Comparison of ENCODE assay signal across 25 cellular contexts in the genomic region with DNA sequence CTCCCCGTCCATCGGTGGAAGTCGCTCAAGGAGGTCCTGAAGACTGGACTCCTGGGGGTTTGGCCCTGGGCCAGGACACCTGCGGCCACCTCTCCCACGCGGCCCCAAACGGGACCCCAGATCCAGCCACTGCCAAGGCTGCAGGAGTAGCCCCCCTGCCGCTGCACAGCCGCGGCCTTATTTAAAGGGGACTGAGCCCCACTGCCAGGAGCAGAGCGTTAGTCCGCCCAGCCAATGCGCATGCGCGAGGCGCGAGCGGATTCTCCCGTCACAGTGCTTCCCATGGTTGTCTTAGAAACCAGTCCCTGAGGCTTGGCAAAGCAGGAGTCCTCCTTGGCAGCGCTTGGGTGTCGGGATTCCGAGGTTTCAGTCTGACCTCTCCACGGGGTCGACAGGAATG.
A peak's percentile ranks its signal among the peaks of the same experiment; 100 is the strongest.
DNase-seq lines count a peak whose midpoint lies in the region; ATAC-seq, FAIRE-seq and TF ChIP-seq lines count a peak whose summit lies in the region.
"Had no signal": no experiment of that assay in that cellular context is flagged by ENCODE, and none has a peak within 500 bp of the region (broad histone marks: within the 10 kb centered on the region; RNA-seq: fewer than 3 reads in every experiment).

No MANE protein-coding gene starts in this region.

- H3K36me3 ChIP-seq in bronchial epithelial cell (ENCODE audit: control insufficient read depth, insufficient read depth, low read length): no peaks in the 10 kb centered on the region
- no peaks in the 10 kb centered on the region for H3K36me3 ChIP-seq in osteoblast (ENCODE audit: insufficient read depth, low read length)
- H3K36me3 ChIP-seq: BLaER1, SJSA1 had no signal

- H3K9me3 ChIP-seq in osteoblast (ENCODE audit: low read depth, low read length): no peaks in the 10 kb centered on the region
- H3K9me3 ChIP-seq: SJSA1 had no signal

- H3K79me2 ChIP-seq in osteoblast (ENCODE audit: insufficient read depth, low read length): no peaks in the 10 kb centered on the region

- FAIRE-seq in bronchial epithelial cell (lab: Jason Lieb, UNC): peak; percentile 55
- FAIRE-seq: A204.1, GM12892, H54 had no signal

- H4K20me1 ChIP-seq in osteoblast (ENCODE audit: insufficient read depth, low read length): no peaks in the 10 kb centered on the region
- H4K20me1 ChIP-seq: BLaER1 had no signal

- peaks cover 16% of the 10 kb centered on the region for H3K27me3 Mint-ChIP-seq in glutamatergic neuron (ENCODE audit: unreplicated experiment)
- H3K27me3 Mint-ChIP-seq: CD4-positive, CD25-positive, alpha-beta regulatory T cell; IgD-negative memory B cell had no signal

- H3K9me3 Mint-ChIP-seq in glutamatergic neuron (ENCODE audit: unreplicated experiment): peaks cover 27% of the 10 kb centered on the region

- no peak overlapping the region for H2AFZ ChIP-seq in osteoblast (ENCODE audit: low read length)

- no peak for ATAC-seq in GM18861 (IDR thresholded peaks at IDR 0.05; ENCODE audit: unreplicated experiment)
- ATAC-seq: PC-3 had no signal

- no peaks in the 10 kb centered on the region for H3K4me1 ChIP-seq in osteoblast (ENCODE audit: insufficient read depth, low read length)
- H3K4me1 ChIP-seq: BLaER1, SJSA1 had no signal

- peaks cover 25% of the 10 kb centered on the region for H3K36me3 Mint-ChIP-seq in glutamatergic neuron (ENCODE audit: unreplicated experiment)
- H3K36me3 Mint-ChIP-seq: CD4-positive, CD25-positive, alpha-beta regulatory T cell; IgD-negative memory B cell had no signal

- DNase-seq in NCI-H748 (lab: John Stamatoyannopoulos, UW; ENCODE audit: unreplicated experiment) (peak; percentile 13), NCI-H748 treated with DMSO at 0.1 percent for 48 hours (lab: John Stamatoyannopoulos, UW) (no peak), NCI-H2227 (lab: John Stamatoyannopoulos, UW; ENCODE audit: unreplicated experiment) (peak; percentile 65), bronchial epithelial cell (ENCODE audit: low read depth) (no peak), osteoblast (ENCODE audit: insufficient read length, low spot score, missing footprints) (no peak), glutamatergic neuron (no peak)
- DNase-seq: CD4-positive, CD25-positive, alpha-beta regulatory T cell; DMS79 treated with DMSO at 0.1 percent for 48 hours; GF-D8; NCI-H1048; NCI-H1436; NCI-H187; NCI-H2081 treated with DMSO at 0.1 percent for 48 hours; NCI-H774; NK-92 treated with Interleukin-12 subunit alpha and Interleukin-12 subunit beta, amount 100 ng/mL, for 24 hours; PC-3; T-helper 1 cell had no signal

- TF ChIP-seq CTCF in bronchial epithelial cell (IDR thresholded peaks at IDR 0.05; ENCODE audit: insufficient read depth, low read length, severe bottlenecking) (no peak), osteoblast (IDR thresholded peaks at IDR 0.05; ENCODE audit: extremely low read depth, low read depth, low read length) (no peak), glutamatergic neuron (IDR thresholded peaks at IDR 0.05; ENCODE audit: partially characterized antibody, unreplicated experiment) (no peak)

- H3K4me1 Mint-ChIP-seq in glutamatergic neuron (ENCODE audit: low read depth, unreplicated experiment): no peaks in the 10 kb centered on the region
- H3K4me1 Mint-ChIP-seq: CD4-positive, CD25-positive, alpha-beta regulatory T cell; IgD-negative memory B cell had no signal

- H3K27ac Mint-ChIP-seq in glutamatergic neuron (ENCODE audit: unreplicated experiment): no peak overlapping the region
- H3K27ac Mint-ChIP-seq: CD4-positive, CD25-positive, alpha-beta regulatory T cell had no signal

- no peak overlapping the region for H3K4me3 Mint-ChIP-seq in glutamatergic neuron (ENCODE audit: unreplicated experiment)
- H3K4me3 Mint-ChIP-seq: CD4-positive, CD25-positive, alpha-beta regulatory T cell had no signal

- no peak overlapping the region for H3K27ac ChIP-seq in osteoblast (ENCODE audit: low read depth, low read length)
- H3K27ac ChIP-seq: BLaER1, HL-60, SJSA1 had no signal

- no peaks in the 10 kb centered on the region for H3K27me3 ChIP-seq in bronchial epithelial cell (ENCODE audit: control insufficient read depth, insufficient read depth, low read length)
- no peaks in the 10 kb centered on the region for H3K27me3 ChIP-seq in osteoblast (ENCODE audit: insufficient read depth, low read length)
- H3K27me3 ChIP-seq: BLaER1, SJSA1 had no signal

- no peak overlapping the region for H3K4me2 ChIP-seq in osteoblast (ENCODE audit: insufficient read depth, low read length)
- H3K4me2 ChIP-seq: BLaER1 had no signal

- H3K4me3 ChIP-seq in bronchial epithelial cell (ENCODE audit: low read depth, low read length) (no peak overlapping the region), osteoblast (ENCODE audit: insufficient read depth, low read length) (no peak overlapping the region)
- H3K4me3 ChIP-seq: BLaER1, SJSA1 had no signal

Comparison
In these comparisons a context has a peak if more than half of its experiments do, and no peak if none do; other contexts are left out.
1. DNase-seq: peak in NCI-H748 (single experiment) and NCI-H2227 (single experiment); none in NCI-H748 treated with DMSO at 0.1 percent for 48 hours (single experiment), bronchial epithelial cell (single experiment), osteoblast (single experiment) and glutamatergic neuron (single experiment).